ENCODE assay signal across 8 cellular contexts in the genomic region with DNA sequence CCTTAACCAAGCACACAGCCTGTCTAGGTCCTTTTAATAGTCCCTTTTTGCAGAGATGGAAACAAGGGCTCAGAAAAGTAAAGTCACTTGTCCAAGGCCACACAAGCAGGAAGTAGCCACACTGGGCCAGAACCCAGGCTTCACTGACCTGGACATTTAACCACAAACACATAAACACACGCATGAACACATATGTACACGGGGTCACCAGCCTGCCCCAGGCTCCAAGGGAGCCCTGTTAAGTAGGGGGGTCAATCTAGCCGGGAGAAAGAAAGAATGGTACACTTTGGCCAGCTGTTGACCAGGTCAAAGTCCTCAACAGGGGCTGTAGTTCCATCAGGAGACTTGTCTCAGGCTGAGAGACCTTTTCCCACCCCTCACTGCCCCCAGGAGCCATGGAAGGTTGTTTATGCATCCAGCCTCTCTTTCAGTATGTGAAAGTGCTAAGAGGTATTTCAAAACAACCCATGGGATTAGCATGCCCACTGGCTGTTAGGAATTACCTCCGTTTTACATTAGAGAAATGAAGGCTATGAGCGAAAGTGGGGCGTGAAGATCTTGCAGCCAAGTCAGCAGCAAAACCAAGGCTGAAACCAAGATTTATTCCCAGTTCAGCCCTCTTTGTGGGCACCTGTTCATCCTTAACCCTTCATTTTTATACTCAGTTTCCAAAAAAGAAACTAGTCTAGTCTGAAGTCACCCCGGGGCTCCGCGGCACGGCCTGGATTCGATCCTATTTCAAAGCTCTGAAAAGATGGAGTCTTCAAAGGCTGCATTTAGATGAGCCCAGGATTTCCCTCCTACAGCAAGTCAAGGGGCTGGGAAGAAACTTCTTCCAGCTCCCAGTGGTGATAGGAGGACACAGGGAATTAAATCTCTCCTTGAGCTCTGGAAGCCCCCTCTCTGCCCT. TPM values are rescaled to one million over a fixed set of nuclear protein-coding genes. Genes with fewer than 3 reads are reported as not detected.
DNase-seq lines count a peak whose midpoint lies in the region; ATAC-seq and TF ChIP-seq lines count a peak whose summit lies in the region.
"Had no signal": no experiment of that assay in that cellular context is flagged by ENCODE, and none has a peak within 500 bp of the region (broad histone marks: within the 10 kb centered on the region; RNA-seq: fewer than 3 reads in every experiment).

No MANE protein-coding gene starts in this region.

- H3K36me3 ChIP-seq in SJSA1 (peaks cover 89% of the 10 kb centered on the region), stomach (peaks cover 12 to 49% (median 29%) of the 10 kb centered on the region in 4 donors)

- 60 to 78% (median 69%) methylated on average over 11 of the region's 11 CpGs for WGBS in stomach, 5 donors

- TF ChIP-seq CTCF in fibroblast of villous mesenchyme (IDR thresholded peaks at IDR 0.05; ENCODE audit: insufficient read depth, low read depth, low read length) (no peak), stomach (IDR thresholded peaks at IDR 0.05) (no peak)

- no peaks in the 10 kb centered on the region for H3K9me3 Mint-ChIP-seq in activated naive CD4-positive, alpha-beta T cell treated with anti-CD3 and anti-CD28 coated beads for 36 hours

- peaks cover 8% of the 10 kb centered on the region for H3K36me3 Mint-ChIP-seq in activated naive CD4-positive, alpha-beta T cell treated with anti-CD3 and anti-CD28 coated beads for 36 hours (ENCODE audit: low read depth)

- no peak for TF ChIP-seq EP300 in stomach (IDR thresholded peaks at IDR 0.05)

- no peak for ATAC-seq in GM21619 (IDR thresholded peaks at IDR 0.05; ENCODE audit: unreplicated experiment)

- H3K9me3 ChIP-seq in SJSA1 (replicated peaks) (no peaks in the 10 kb centered on the region), stomach (no peaks in the 10 kb centered on the region)

- CTCF ChIA-PET in activated naive CD4-positive, alpha-beta T cell treated with anti-CD3 and anti-CD28 coated beads for 36 hours (lab: Charles Lee) = interaction anchor here (1.7 kb wide), 1 partner anchor 45 kb away, joined by 5 read pairs; no protein-coding TSS in a partner anchor

- no peaks in the 10 kb centered on the region for H3K27me3 Mint-ChIP-seq in activated naive CD4-positive, alpha-beta T cell treated with anti-CD3 and anti-CD28 coated beads for 36 hours (ENCODE audit: low read depth)

- no peak overlapping the region for H3K4me3 ChIP-seq in SJSA1
- peak overlapping the region; percentile 7 for H3K4me3 ChIP-seq in fibroblast of villous mesenchyme (ENCODE audit: low read depth, low read length)
- peak overlapping the region in 2 of 4 donors; percentile 0 to 18 for H3K4me3 ChIP-seq in stomach

- H3K27ac Mint-ChIP-seq in activated naive CD4-positive, alpha-beta T cell treated with anti-CD3 and anti-CD28 coated beads for 36 hours = no peak overlapping the region

- peak overlapping the region; percentile 79 for H3K27ac ChIP-seq in SJSA1
- peak overlapping the region; percentile 91 to 97 (median 95) for H3K27ac ChIP-seq in stomach

- no peaks in the 10 kb centered on the region for H3K27me3 ChIP-seq in SJSA1 (replicated peaks)
- H3K27me3 ChIP-seq in stomach = no peaks in the 10 kb centered on the region

- intact Hi-C loops in stomach (cut with DNase I; ENCODE audit: low total_unique reads) = no loop called here
- intact Hi-C loops in activated naive CD4-positive, alpha-beta T cell treated with anti-CD3 and anti-CD28 coated beads for 36 hours (cut with micrococcal nuclease) = no loop called here

- no peak overlapping the region for H3K4me3 Mint-ChIP-seq in activated naive CD4-positive, alpha-beta T cell treated with anti-CD3 and anti-CD28 coated beads for 36 hours

- H3K4me1 ChIP-seq in SJSA1 (replicated peaks) (peaks cover 65% of the 10 kb centered on the region), stomach (peaks cover 71 to 84% (median 78%) of the 10 kb centered on the region in 4 donors)

- TF ChIP-seq POLR2A in stomach (IDR thresholded peaks at IDR 0.05) = no peak

- H3K4me1 Mint-ChIP-seq in activated naive CD4-positive, alpha-beta T cell treated with anti-CD3 and anti-CD28 coated beads for 36 hours (ENCODE audit: low read depth) = no peaks in the 10 kb centered on the region

- DNase-seq in SJSA1 (ENCODE audit: low read depth in 1 of 2, low spot score in 2 of 2) (peak in 1 of 2 experiments; percentile 75), fibroblast of villous mesenchyme (ENCODE audit: low read depth) (peak; percentile 56), stomach (no peak), DMS153 treated with DMSO at 0.1 percent for 48 hours (lab: John Stamatoyannopoulos, UW; ENCODE audit: unreplicated experiment) (no peak)
- DNase-seq in activated naive CD4-positive, alpha-beta T cell treated with anti-CD3 and anti-CD28 coated beads for 36 hours = no peak
- DNase-seq: NCI-H446 treated with DMSO at 0.1 percent for 48 hours had no signal

RNA-seq across cellular contexts. Expression of gene SDC4, which starts 9.8 kb away (rescaled TPM):
- 105 and 107 TPM in 2 replicates for total RNA-seq in SJSA1 (2014; rRNA removed; shearing (Covaris generic))
- 129 and 178 TPM in 2 replicates for total RNA-seq in fibroblast of villous mesenchyme
- total RNA-seq in stomach = 100 to 1,000 TPM in 2 of 5 donors, 10 to 100 TPM in 3; 27.4 to 343 (median 81.4) TPM
- polyA plus RNA-seq in stomach = 10 to 100 TPM; 29.6 to 97.3 (median 78.8) TPM
- total RNA-seq in activated naive CD4-positive, alpha-beta T cell treated with anti-CD3 and anti-CD28 coated beads for 36 hours = 10 to 100 TPM; 28.4 to 31.4 TPM

RNA-seq across cellular contexts. Expression of gene SYS1, which starts 24.6 kb away (rescaled TPM):
- total RNA-seq in SJSA1 (2014; rRNA removed; shearing (Covaris generic)) = 7.3 and 18.4 TPM in 2 replicates
- total RNA-seq in fibroblast of villous mesenchyme (19.0 and 25.9 TPM in 2 replicates), stomach (100 to 1,000 TPM in 1 of 5 donors, 10 to 100 TPM in 4; 16.0 to 119 (median 25.1) TPM)
- polyA plus RNA-seq in stomach = 10 to 100 TPM; 11.2 to 19.7 (median 18.8) TPM
- 10 to 100 TPM; 24.0 to 26.0 TPM for total RNA-seq in activated naive CD4-positive, alpha-beta T cell treated with anti-CD3 and anti-CD28 coated beads for 36 hours

RNA-seq across cellular contexts. Expression of gene MATN4, which starts 30.3 kb away (rescaled TPM):
- total RNA-seq in SJSA1 (2014; rRNA removed; shearing (Covaris generic)) = 0.50 TPM in 1 of 2 replicates, not detected in the other
- total RNA-seq in fibroblast of villous mesenchyme (not detected in 2 replicates), stomach (under 1 TPM in 1 of 5 donors, not detected in 4; 0.37 TPM)
- under 1 TPM in 2 of 3 donors, not detected in 1; 0.25 to 0.30 TPM for polyA plus RNA-seq in stomach
- total RNA-seq in activated naive CD4-positive, alpha-beta T cell treated with anti-CD3 and anti-CD28 coated beads for 36 hours = 1 to 10 TPM; 1.0 to 1.5 TPM
- total RNA-seq: left colon had no signal

RNA-seq across cellular contexts. Expression of gene RBPJL, which starts 31.7 kb away (rescaled TPM):
- total RNA-seq in SJSA1 (2014; rRNA removed; shearing (Covaris generic)) = not detected in 2 replicates
- total RNA-seq in fibroblast of villous mesenchyme (not detected in 2 replicates), stomach (1 to 10 TPM in 1 of 5 donors, not detected in 4; 2.2 TPM)
- 10 to 100 TPM in 1 of 3 donors, 1 to 10 TPM in 2; 2.7 to 10.4 (median 4.1) TPM for polyA plus RNA-seq in stomach
- total RNA-seq in activated naive CD4-positive, alpha-beta T cell treated with anti-CD3 and anti-CD28 coated beads for 36 hours = not detected
- total RNA-seq: left colon had no signal

RNA-seq across cellular contexts. Expression of gene TP53TG5, which starts 39.7 kb away (rescaled TPM):
- not detected in 2 replicates for total RNA-seq in SJSA1 (2014; rRNA removed; shearing (Covaris generic))
- total RNA-seq in fibroblast of villous mesenchyme = not detected in 2 replicates
- not detected for total RNA-seq in stomach
- polyA plus RNA-seq in stomach = under 1 TPM in 2 of 3 donors, not detected in 1; 0.12 to 0.33 TPM
- 1 to 10 TPM in 1 of 2 experiments, under 1 TPM in 1; 0.59 to 1.0 TPM for total RNA-seq in activated naive CD4-positive, alpha-beta T cell treated with anti-CD3 and anti-CD28 coated beads for 36 hours
